In genomic region chr3:171801738-171802600, GRCh38 we compare ENCODE assay signal across 9 cellular contexts. TPM values are rescaled to one million over a fixed set of nuclear protein-coding genes. Genes with fewer than 3 reads are reported as not detected.
DNase-seq lines count a peak whose midpoint lies in the region; ATAC-seq, FAIRE-seq and TF ChIP-seq lines count a peak whose summit lies in the region.
"Had no signal": no experiment of that assay in that cellular context is flagged by ENCODE, and none has a peak within 500 bp of the region (broad histone marks: within the 10 kb centered on the region; RNA-seq: fewer than 3 reads in every experiment).

No MANE protein-coding gene starts in this region.

- H3K9ac ChIP-seq in K562 (ENCODE audit: insufficient read depth in 1 of 2, low read depth in 2 of 2, low read length in 2 of 2): no peak overlapping the region

- TF ChIP-seq CTCF in HEK293 (tag by site-specific recombination; IDR thresholded peaks at IDR 0.05): no peak
- no peak for TF ChIP-seq CTCF in K562 (IDR thresholded peaks at IDR 0.05 in 2 of 3, conservative IDR thresholded peaks at IDR 0.05 in 1 of 3; ENCODE audit: insufficient read depth in 2 of 3, low read depth in 1 of 3, low read length in 3 of 3)
- TF ChIP-seq CTCF in thyroid gland (IDR thresholded peaks at IDR 0.05): no peak
- TF ChIP-seq CTCF in WERI-Rb-1 (IDR thresholded peaks at IDR 0.05; ENCODE audit: low read depth, low read length): no peak

- POLR2A ChIA-PET in HEK293 (lab: Yijun Ruan, JAX) (no interaction called here), K562 (lab: Yijun Ruan, JAX) (interaction anchor here (0.6 to 2.0 kb wide), 3 partner anchors 8 to 520 kb away, joined by 3 to 5 read pairs (median 4); partner anchors contain the start of gene PLD1)
- POLR2A ChIA-PET in activated CD8-positive, alpha-beta T cell treated with anti-CD3 and anti-CD28 coated beads, Interleukin-2, amount 10 ng/mL, durations not matched to agents 7 days and 5 days (lab: Charles Lee): no interaction called here

- no peak for TF ChIP-seq RAD21 in K562 (CRISPR knock-in tag; conservative IDR thresholded peaks at IDR 0.05 in 1 of 2, IDR thresholded peaks at IDR 0.05 in 1 of 2)

- no peak overlapping the region for H3K4me3 Mint-ChIP-seq in activated CD8-positive, alpha-beta T cell treated with anti-CD3 and anti-CD28 coated beads, Interleukin-2, amount 10 ng/mL, durations not matched to agents 7 days and 5 days

- peaks cover 89% of the 10 kb centered on the region for H3K79me2 ChIP-seq in K562 (ENCODE audit: control insufficient read depth, insufficient read depth, low read length)

- no peak for TF ChIP-seq EP300 in K562 (IDR thresholded peaks at IDR 0.05; ENCODE audit: low read length)

- WGBS in K562 (ENCODE audit: insufficient coverage, low coverage, missing lambda C conversion rate): 86% methylated on average over 4 of the region's 4 CpGs
- whole genome bisulfite sequencing in thyroid gland, 2 donors: 62 to 84% methylated on average over 4 of the region's 4 CpGs

- H4K20me1 ChIP-seq in K562 (replicated peaks; ENCODE audit: control insufficient read depth, insufficient read depth, low read length): no peaks in the 10 kb centered on the region

- no peak overlapping the region for H3K27ac ChIP-seq in HEK293 (ENCODE audit: extremely low read depth, low read depth, low read length)
- no peak overlapping the region for H3K27ac ChIP-seq in K562 (ENCODE audit: extremely low read depth, low read depth, low read length)
- H3K27ac ChIP-seq in thyroid gland: peak overlapping the region; percentile 23 to 67 (median 26)
- no peak overlapping the region for H3K27ac ChIP-seq in WERI-Rb-1

- H3K9me1 ChIP-seq in K562 (ENCODE audit: control insufficient read depth, insufficient read depth, low read length): no peaks in the 10 kb centered on the region

- H2AFZ ChIP-seq in K562 (ENCODE audit: low read depth, low read length): peak overlapping the region; percentile 16; the same call in 1 of the 2 replicates

- in situ Hi-C loops in K562 (cut with MboI): no loop called here

- CTCF ChIA-PET in HEK293 (lab: Yijun Ruan, JAX) (interaction anchor here (0.7 to 1.3 kb wide), 3 partner anchors 29 to 188 kb away, joined by 3 to 6 read pairs (median 4); no protein-coding TSS in a partner anchor), K562 (lab: Yijun Ruan, JAX; ENCODE audit: low intra/inter-chr PET ratio) (no interaction called here)
- CTCF ChIA-PET in activated CD8-positive, alpha-beta T cell treated with anti-CD3 and anti-CD28 coated beads, Interleukin-2, amount 10 ng/mL, durations not matched to agents 7 days and 5 days (lab: Charles Lee): interaction anchor here (2.2 kb wide), 1 partner anchor 28 kb away, joined by 6 read pairs; no protein-coding TSS in a partner anchor

- H3K27me3 Mint-ChIP-seq in activated CD8-positive, alpha-beta T cell treated with anti-CD3 and anti-CD28 coated beads, Interleukin-2, amount 10 ng/mL, durations not matched to agents 7 days and 5 days (ENCODE audit: low read depth): peaks cover 14% of the 10 kb centered on the region

- no peaks in the 10 kb centered on the region for H3K27me3 ChIP-seq in K562 (ENCODE audit: control insufficient read depth in 2 of 2, insufficient read depth in 2 of 2, low read length in 2 of 2)
- no peaks in the 10 kb centered on the region for H3K27me3 ChIP-seq in thyroid gland
- H3K27me3 ChIP-seq in WERI-Rb-1 (ENCODE audit: insufficient read depth, low read depth, severe bottlenecking): no peaks in the 10 kb centered on the region

- ATAC-seq in K562 (no peak), HG02973 (IDR thresholded peaks at IDR 0.05; ENCODE audit: unreplicated experiment) (no peak)
- ATAC-seq in activated CD8-positive, alpha-beta T cell treated with anti-CD3 and anti-CD28 coated beads, Interleukin-2, amount 10 ng/mL, durations not matched to agents 7 days and 5 days: no peak

- no peak overlapping the region for H3K27ac Mint-ChIP-seq in activated CD8-positive, alpha-beta T cell treated with anti-CD3 and anti-CD28 coated beads, Interleukin-2, amount 10 ng/mL, durations not matched to agents 7 days and 5 days

- H3K36me3 Mint-ChIP-seq in activated CD8-positive, alpha-beta T cell treated with anti-CD3 and anti-CD28 coated beads, Interleukin-2, amount 10 ng/mL, durations not matched to agents 7 days and 5 days (ENCODE audit: low read depth): no peaks in the 10 kb centered on the region

- DNase-seq in K562 (ENCODE audit: extremely low read depth in 1 of 4, low spot score in 3 of 4): no peak
- DNase-seq in kidney glomerular epithelial cell (lab: John Stamatoyannopoulos, UW): peak; percentile 86
- no peak for DNase-seq in thyroid gland
- DNase-seq in activated CD8-positive, alpha-beta T cell treated with anti-CD3 and anti-CD28 coated beads, Interleukin-2, amount 10 ng/mL, durations not matched to agents 7 days and 5 days: no peak
- no peak for DNase-seq in WERI-Rb-1
- DNase-seq: activated CD4-positive, alpha-beta T cell treated with anti-CD3 and anti-CD28 coated beads, Interleukin-2, amount 50 U/mL, for 1 hour had no signal

- intact Hi-C loops in K562 (cut with micrococcal nuclease): no loop called here
- intact Hi-C loops in thyroid gland (cut with DNase I): no loop called here

- H3K4me1 ChIP-seq in HEK293 (ENCODE audit: control insufficient read depth, insufficient read depth, low read length): peaks cover 10% of the 10 kb centered on the region
- peaks cover 22 to 65% of the 10 kb centered on the region in 2 experiments for H3K4me1 ChIP-seq in K562 (replicated peaks in 1 of 2; ENCODE audit: control insufficient read depth in 2 of 2, insufficient read depth in 2 of 2, low read length in 2 of 2)
- H3K4me1 ChIP-seq in thyroid gland: peaks cover 22 to 52% of the 10 kb centered on the region in 2 donors

- BruUV-seq in K562 (replicated peaks; lab: Mats Ljungman, UMichigan): no TSS peak

- H3K36me3 ChIP-seq in HEK293 (ENCODE audit: control insufficient read depth in 2 of 2, insufficient read depth in 1 of 2, low read length in 2 of 2) (no peaks in the 10 kb centered on the region), K562 (ENCODE audit: control insufficient read depth, insufficient read depth, low read length) (no peaks in the 10 kb centered on the region; the same call in 2 of the 3 replicates), thyroid gland (no peaks in the 10 kb centered on the region), WERI-Rb-1 (no peaks in the 10 kb centered on the region)

- H3K9me3 Mint-ChIP-seq in activated CD8-positive, alpha-beta T cell treated with anti-CD3 and anti-CD28 coated beads, Interleukin-2, amount 10 ng/mL, durations not matched to agents 7 days and 5 days (ENCODE audit: insufficient read depth): no peaks in the 10 kb centered on the region

- H3K4me1 Mint-ChIP-seq in activated CD8-positive, alpha-beta T cell treated with anti-CD3 and anti-CD28 coated beads, Interleukin-2, amount 10 ng/mL, durations not matched to agents 7 days and 5 days (ENCODE audit: low read depth): no peaks in the 10 kb centered on the region

- H3K4me3 ChIP-seq in HEK293 (ENCODE audit: low read depth, low read length) (no peak overlapping the region), K562 (no peak overlapping the region), thyroid gland (replicated peaks in 1 of 3) (no peak overlapping the region), WERI-Rb-1 (ENCODE audit: low read depth, low read length) (no peak overlapping the region)

- H3K9me3 ChIP-seq in HEK293 (ENCODE audit: control insufficient read depth, insufficient read depth, low read depth, low read length) (no peaks in the 10 kb centered on the region), K562 (replicated peaks; ENCODE audit: control insufficient read depth, insufficient read depth, low read depth, low read length) (no peaks in the 10 kb centered on the region), thyroid gland (no peaks in the 10 kb centered on the region), WERI-Rb-1 (ENCODE audit: severe bottlenecking) (no peaks in the 10 kb centered on the region)

- FAIRE-seq in K562 (lab: Jason Lieb, UNC): no peak

- TF ChIP-seq POLR2A in K562 (conservative IDR thresholded peaks at IDR 0.05): no peak
- no peak for TF ChIP-seq POLR2A in thyroid gland (IDR thresholded peaks at IDR 0.05)

- H3K4me2 ChIP-seq in K562 (ENCODE audit: insufficient read depth, low read length): peak overlapping the region; percentile 1; the same call in 1 of the 2 replicates

RNA-seq across cellular contexts. Expression of gene PLD1, which starts 8.3 kb away (rescaled TPM):
- 32.1 and 98.0 TPM in 2 replicates for total RNA-seq in K562 (2011; cell fraction: chromatin; rRNA removed; ENCODE audit: low replicate concordance)
- total RNA-seq in K562 (2011; cell fraction: nucleolus; rRNA removed): 14.3 and 46.8 TPM in 2 replicates
- total RNA-seq in K562 (2011; cell fraction: nucleoplasm; rRNA removed): 49.3 and 80.7 TPM in 2 replicates
- total RNA-seq in K562 (2014; rRNA removed) (8.4 and 11.6 TPM in 2 replicates), K562 (2014; rRNA removed; fragmentation: Illumina TruSeq; extraction: Trizol) (18.7 and 22.5 TPM in 2 replicates), K562 (2015; rRNA removed; fragmentation: Illumina TruSeq; extraction: Trizol) (16.6 and 17.7 TPM in 2 replicates), K562 (2021) (20.0 and 28.8 TPM in 2 replicates), thyroid gland (10 to 100 TPM; 13.0 to 21.7 (median 19.8) TPM)
- polyA plus RNA-seq in K562 (2011; rRNA removed) (11.7 and 17.9 TPM in 2 replicates), K562 (2014; fragmentation: Illumina TruSeq; extraction: Trizol) (18.6 TPM in 2 replicates), K562 (2014; fragmentation: Nextera tagmentation; extraction: Ambion mirVana) (10 to 100 TPM; 25.3 to 26.1 TPM), K562 (2014; rRNA removed) (11.4 and 16.3 TPM in 2 replicates)
- 5.8 and 10.9 TPM in 2 replicates for polyA plus RNA-seq in K562 (2011; cell fraction: cytosol; rRNA removed)
- polyA plus RNA-seq in K562 (2011; cell fraction: nucleus; rRNA removed): 15.4 and 17.7 TPM in 2 replicates
- 14.2 and 49.0 TPM in 2 replicates for polyA plus RNA-seq in K562 (2012)
- polyA minus RNA-seq in K562 (2011; rRNA and poly(A)+ RNA removed): 27.6 and 30.9 TPM in 2 replicates
- 7.2 and 8.4 TPM in 2 replicates for polyA minus RNA-seq in K562 (2011; cell fraction: cytosol; rRNA and poly(A)+ RNA removed)
- 15.3 and 32.3 TPM in 2 replicates for polyA minus RNA-seq in K562 (2011; cell fraction: nucleus; rRNA and poly(A)+ RNA removed)
- total RNA-seq in activated CD8-positive, alpha-beta T cell treated with anti-CD3 and anti-CD28 coated beads, Interleukin-2, amount 10 ng/mL, durations not matched to agents 7 days and 5 days: 1 to 10 TPM in 1 of 2 experiments, under 1 TPM in 1; 0.29 to 1.1 TPM

RNA-seq across cellular contexts. Expression of gene TMEM212, which starts 41.2 kb away (rescaled TPM):
- not detected in 2 replicates for total RNA-seq in K562 (2011; cell fraction: chromatin; rRNA removed; ENCODE audit: low replicate concordance)
- total RNA-seq in K562 (2011; cell fraction: nucleolus; rRNA removed): not detected in 2 replicates
- total RNA-seq in K562 (2011; cell fraction: nucleoplasm; rRNA removed): not detected in 2 replicates
- total RNA-seq in K562 (2014; rRNA removed) (not detected in 2 replicates), K562 (2014; rRNA removed; fragmentation: Illumina TruSeq; extraction: Trizol) (not detected in 2 replicates), K562 (2015; rRNA removed; fragmentation: Illumina TruSeq; extraction: Trizol) (not detected in 2 replicates), K562 (2021) (not detected in 2 replicates), thyroid gland (not detected)
- polyA plus RNA-seq in K562 (2011; rRNA removed) (not detected in 2 replicates), K562 (2014; fragmentation: Illumina TruSeq; extraction: Trizol) (not detected in 2 replicates), K562 (2014; fragmentation: Nextera tagmentation; extraction: Ambion mirVana) (not detected), K562 (2014; rRNA removed) (not detected in 2 replicates)
- not detected in 2 replicates for polyA plus RNA-seq in K562 (2011; cell fraction: cytosol; rRNA removed)
- not detected in 2 replicates for polyA plus RNA-seq in K562 (2011; cell fraction: nucleus; rRNA removed)
- polyA plus RNA-seq in K562 (2012): not detected in 2 replicates
- polyA minus RNA-seq in K562 (2011; rRNA and poly(A)+ RNA removed): not detected in 2 replicates
- polyA minus RNA-seq in K562 (2011; cell fraction: cytosol; rRNA and poly(A)+ RNA removed): not detected in 2 replicates
- not detected in 2 replicates for polyA minus RNA-seq in K562 (2011; cell fraction: nucleus; rRNA and poly(A)+ RNA removed)
- total RNA-seq in activated CD8-positive, alpha-beta T cell treated with anti-CD3 and anti-CD28 coated beads, Interleukin-2, amount 10 ng/mL, durations not matched to agents 7 days and 5 days: not detected
- total RNA-seq: posterior vena cava had no signal

Comparison
In these comparisons a context has a peak if more than half of its experiments do, and no peak if none do; other contexts are left out.
1. H3K27ac ChIP-seq: peak in thyroid gland (3 of 3); none in HEK293 (single experiment), K562 (single experiment) and WERI-Rb-1 (single experiment).
2. RNA of gene PLD1, which starts 8.3 kb away (total RNA-seq): 13.0 to 21.7 TPM in thyroid gland and 8.4 to 98.0 TPM in K562; 0.29 to 1.1 TPM in activated CD8-positive, alpha-beta T cell treated with anti-CD3 and anti-CD28 coated beads, Interleukin-2, amount 10 ng/mL, durations not matched to agents 7 days and 5 days; every median in the first group is over 4 times any median in the second.
3. Of the 44 proteins assayed by ChIP-seq in both K562 and HEK293: peak only in K562: none; only in HEK293: ATF2, KLF10, SP2, TRIM28, TSHZ1, ZBTB1 and 6 more; in both: none; in neither: 32.